Comparison of ENCODE assay signal across 9 cellular contexts in the genomic region with DNA sequence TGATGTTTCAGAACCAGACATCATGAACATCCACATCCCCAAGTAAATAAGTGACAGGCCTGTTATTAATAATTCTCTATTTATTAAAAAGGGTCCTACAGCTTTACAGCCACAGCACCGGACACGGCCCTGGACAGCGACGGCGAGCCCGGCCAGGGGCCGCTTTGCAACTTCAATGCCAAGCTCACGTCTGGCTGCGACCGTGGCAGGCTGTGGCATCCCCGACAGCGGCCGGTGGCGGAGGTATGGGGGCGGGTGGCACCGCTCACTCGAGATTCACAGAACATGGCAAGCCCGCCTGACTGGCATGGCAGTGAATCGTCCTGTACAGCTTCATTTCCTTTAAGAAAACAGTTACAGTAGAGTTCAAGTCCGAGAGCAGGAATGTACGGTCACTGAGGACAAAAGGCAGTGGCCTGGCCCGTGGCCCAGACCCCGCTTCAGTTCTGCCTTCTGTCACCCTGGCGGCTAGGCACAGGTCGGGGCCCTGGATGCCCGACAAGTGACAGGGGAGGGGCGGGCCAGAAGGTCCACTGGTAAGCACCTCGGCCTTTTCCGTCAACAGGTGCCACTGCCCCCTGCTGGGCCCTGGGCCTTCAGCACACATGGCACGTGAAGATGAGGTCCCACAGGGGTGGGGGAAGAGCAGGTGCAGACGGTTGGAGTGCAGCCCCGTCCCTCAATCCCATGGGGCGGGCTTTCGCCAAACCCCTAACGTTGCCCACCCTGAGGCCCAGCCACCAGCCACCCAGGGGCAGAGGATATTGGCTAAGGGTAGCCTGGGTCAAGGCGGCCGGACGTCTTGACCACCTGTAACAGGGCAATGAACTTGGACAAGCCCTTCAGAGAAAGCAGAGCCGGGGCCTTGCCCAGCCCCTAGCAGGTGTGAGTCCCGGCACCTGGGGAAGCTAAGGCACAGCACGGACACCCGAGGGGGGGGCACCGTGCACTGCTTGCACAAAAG. TPM values are rescaled to one million over a fixed set of nuclear protein-coding genes. Genes with fewer than 3 reads are reported as not detected.
DNase-seq lines count a peak whose midpoint lies in the region; ATAC-seq and TF ChIP-seq lines count a peak whose summit lies in the region.
"Had no signal": no experiment of that assay in that cellular context is flagged by ENCODE, and none has a peak within 500 bp of the region (broad histone marks: within the 10 kb centered on the region; RNA-seq: fewer than 3 reads in every experiment).

No MANE protein-coding gene starts in this region.

- DNase-seq in HFFc6 = no peak
- peak in 2 of 61 donors; percentile 17 to 43 for DNase-seq in caudate nucleus (lab: John Stamatoyannopoulos, UW)
- DNase-seq in memory B cell (ENCODE audit: low spot score in 2 of 2) = no peak
- no peak for DNase-seq in NOMO-1 treated with DMSO at 0.1 percent for 48 hours (lab: John Stamatoyannopoulos, UW; ENCODE audit: unreplicated experiment)
- no peak for DNase-seq in T-helper 1 cell
- DNase-seq in NCI-H446 (lab: John Stamatoyannopoulos, UW) = no peak

- H3K9me3 ChIP-seq in BLaER1 treated with 17β-estradiol and CSF1 and Interleukin-3, amounts not matched to agents 10 nM and 100 nM (replicated peaks in 1 of 11) = no peaks in the 10 kb centered on the region
- H3K9me3 ChIP-seq: ascending aorta had no signal

- H3K27me3 Mint-ChIP-seq in HFFc6 (ENCODE audit: insufficient read depth) (peaks cover 1% of the 10 kb centered on the region; the same call in 1 of the 2 replicates), memory B cell (no peaks in the 10 kb centered on the region)

- H3K36me3 Mint-ChIP-seq in HFFc6 (ENCODE audit: low read depth) (peaks cover 18% of the 10 kb centered on the region), memory B cell (peaks cover 15% of the 10 kb centered on the region)

- H4K20me1 ChIP-seq in BLaER1 treated with 17β-estradiol and CSF1 and Interleukin-3, amounts not matched to agents 10 nM and 100 nM = peaks cover 43 to 96% (median 73%) of the 10 kb centered on the region in 11 experiments; a peak in 21 of 22 replicates

- peaks cover 76 to 100% (median 97%) of the 10 kb centered on the region in 10 experiments for H3K4me1 ChIP-seq in BLaER1 treated with 17β-estradiol and CSF1 and Interleukin-3, amounts not matched to agents 10 nM and 100 nM

- H3K9ac ChIP-seq in BLaER1 treated with 17β-estradiol and CSF1 and Interleukin-3, amounts not matched to agents 10 nM and 100 nM = peak overlapping the region in 5 of 11 experiments; percentile 3 to 92 (median 61); a peak in 6 of 22 replicates

- peaks cover 0 to 12% (median 0%) of the 10 kb centered on the region in 11 experiments; a peak in 1 of 22 replicates for H3K27me3 ChIP-seq in BLaER1 treated with 17β-estradiol and CSF1 and Interleukin-3, amounts not matched to agents 10 nM and 100 nM
- H3K27me3 ChIP-seq: ascending aorta had no signal

- peak; percentile 67 for TF ChIP-seq CTCF in HFFc6 (IDR thresholded peaks at IDR 0.05)

- H3K4me3 ChIP-seq in BLaER1 treated with 17β-estradiol and CSF1 and Interleukin-3, amounts not matched to agents 10 nM and 100 nM = no peak overlapping the region
- H3K4me3 ChIP-seq: ascending aorta had no signal

- H3K27ac ChIP-seq in BLaER1 treated with 17β-estradiol and CSF1 and Interleukin-3, amounts not matched to agents 10 nM and 100 nM = peak overlapping the region in 3 of 11 experiments; percentile 12 to 30 (median 25); a peak in 3 of 22 replicates
- H3K27ac ChIP-seq in caudate nucleus (ENCODE audit: low read depth, low read length) = peak overlapping the region; percentile 46
- H3K27ac ChIP-seq: ascending aorta had no signal

- H3K4me3 Mint-ChIP-seq in HFFc6 = no peak overlapping the region
- no peak overlapping the region for H3K4me3 Mint-ChIP-seq in memory B cell

- H3K36me3 ChIP-seq in BLaER1 treated with 17β-estradiol and CSF1 and Interleukin-3, amounts not matched to agents 10 nM and 100 nM = peaks cover 35 to 64% (median 52%) of the 10 kb centered on the region in 11 experiments; a peak in 21 of 22 replicates

- H3K4me1 Mint-ChIP-seq in HFFc6 (ENCODE audit: low read depth) (peaks cover 5% of the 10 kb centered on the region; the same call in 1 of the 2 replicates), memory B cell (peaks cover 34% of the 10 kb centered on the region)

- no peaks in the 10 kb centered on the region for H3K9me3 Mint-ChIP-seq in HFFc6
- no peaks in the 10 kb centered on the region for H3K9me3 Mint-ChIP-seq in memory B cell

- peak; percentile 50 for ATAC-seq in memory B cell (ENCODE audit: low read depth)
- no peak for ATAC-seq in GM18517 (IDR thresholded peaks at IDR 0.05; ENCODE audit: unreplicated experiment)

- no peak overlapping the region for H3K27ac Mint-ChIP-seq in HFFc6
- peak overlapping the region; percentile 62 for H3K27ac Mint-ChIP-seq in memory B cell

- H3K4me2 ChIP-seq in BLaER1 treated with 17β-estradiol and CSF1 and Interleukin-3, amounts not matched to agents 10 nM and 100 nM = peak overlapping the region; percentile 12 to 98 (median 95); a peak in 20 of 22 replicates

RNA-seq across cellular contexts. Expression of gene HIP1R, which starts 30.3 kb away (rescaled TPM):
- total RNA-seq in HFFc6 (2021; fragmentation: NEBNext Ultra II Directional; extraction: Animal tissue kit (Norgen Biotek cat#: 25700)) = 1 to 10 TPM; 6.7 to 9.8 (median 8.4) TPM

RNA-seq across cellular contexts. Expression of gene VPS37B, which starts 30.4 kb away (rescaled TPM):
- total RNA-seq in HFFc6 (2021; fragmentation: NEBNext Ultra II Directional; extraction: Animal tissue kit (Norgen Biotek cat#: 25700)) = 10 to 100 TPM; 26.4 to 33.1 (median 28.1) TPM
